ENCODE assay signal across 2 cellular contexts in genomic region chrX:118526149-118526548, GRCh38.
TF ChIP-seq lines count a peak whose summit lies in the region.

No MANE protein-coding gene starts in this region.

TF ChIP-seq in IMR-90, 13 proteins besides CTCF, POLR2A, EP300 and RAD21:
- TF ChIP-seq RCOR1 (IDR thresholded peaks at IDR 0.05; ENCODE audit: insufficient replicate concordance, low read length): no peak
- TF ChIP-seq BHLHE40 (IDR thresholded peaks at IDR 0.05; ENCODE audit: low read depth, low read length): no peak
- no peak for TF ChIP-seq USF2 (IDR thresholded peaks at IDR 0.05; ENCODE audit: low read depth, low read length)
- no peak for TF ChIP-seq ELK1 (IDR thresholded peaks at IDR 0.05; ENCODE audit: borderline replicate concordance, low read depth, low read length)
- TF ChIP-seq SMC3 (IDR thresholded peaks at IDR 0.05; ENCODE audit: low read depth, low read length): no peak
- no peak for TF ChIP-seq MXI1 (IDR thresholded peaks at IDR 0.05; ENCODE audit: borderline replicate concordance, low read depth, low read length)
- TF ChIP-seq NFE2L2 (IDR thresholded peaks at IDR 0.05; ENCODE audit: low read depth, low read length): no peak
- TF ChIP-seq CEBPB (IDR thresholded peaks at IDR 0.05; ENCODE audit: low read depth, low read length): no peak
- TF ChIP-seq FOS (IDR thresholded peaks at IDR 0.05; ENCODE audit: low read depth, low read length): no peak
- TF ChIP-seq RFX5 (IDR thresholded peaks at IDR 0.05; ENCODE audit: low read depth, low read length): no peak
- no peak for TF ChIP-seq MAFK (IDR thresholded peaks at IDR 0.05; ENCODE audit: low read depth, low read length)
- no peak for TF ChIP-seq MAZ (IDR thresholded peaks at IDR 0.05; ENCODE audit: borderline replicate concordance, low read depth, low read length)
- no peak for TF ChIP-seq CHD1 (IDR thresholded peaks at IDR 0.05; ENCODE audit: low read depth, low read length)

TF ChIP-seq in K562, 482 proteins besides CTCF, POLR2A, EP300 and RAD21:
- no peak for TF ChIP-seq TEAD1 (CRISPR knock-in tag; IDR thresholded peaks at IDR 0.05)
- TF ChIP-seq EHMT2 (IDR thresholded peaks at IDR 0.05): 0 out of 2 replicates have a peak, but pooled peaks have one; percentile 11
